37 cellular contexts compared by ENCODE assay signal in genomic region chrX:30799327-30799726, GRCh38.
"Had no signal": no experiment of that assay in that cellular context is flagged by ENCODE, and none has a peak within 500 bp of the region (broad histone marks: within the 10 kb centered on the region; RNA-seq: fewer than 3 reads in every experiment).

No MANE protein-coding gene starts in this region.

- H3K4me1 ChIP-seq: adrenal gland, body of pancreas, breast epithelium had no signal

- H3K27ac Mint-ChIP-seq: activated naive CD4-positive, alpha-beta T cell treated with anti-CD3 and anti-CD28 coated beads for 36 hours; activated naive CD4-positive, alpha-beta T cell treated with anti-CD3 and anti-CD28 coated beads, Interleukin-2, amount 10 ng/mL, durations not matched to agents 7 days and 5 days; activated naive CD4-positive, alpha-beta T cell treated with anti-CD3 and anti-CD28 coated beads, Interleukin-2, amount 50 U/mL, for 24 hours; activated naive CD4-positive, alpha-beta T cell treated with anti-CD3 and anti-CD28 coated beads, Interleukin-2, amount 50 U/mL, for 72 hours; activated naive CD8-positive, alpha-beta T cell; activated naive CD8-positive, alpha-beta T cell treated with anti-CD3 and anti-CD28 coated beads for 36 hours; activated naive CD8-positive, alpha-beta T cell treated with anti-CD3 and anti-CD28 coated beads, Interleukin-2, amount 10 ng/mL, durations not matched to agents 7 days and 5 days; activated naive CD8-positive, alpha-beta T cell treated with anti-CD3 and anti-CD28 coated beads, Interleukin-2, amount 50 U/mL, for 24 hours; activated T-cell treated with anti-CD3 and anti-CD28 coated beads, Interleukin-2, amount 50 U/mL, for 24 hours; activated T-cell treated with anti-CD3 and anti-CD28 coated beads, Interleukin-2, amount 50 U/mL, for 72 hours; activated T-helper 1 cell treated with anti-CD3 and anti-CD28 coated beads, Interleukin-12 subunit alpha, Interleukin-12 subunit beta, Interleukin-2, Interleukin-4 antibody, amounts not matched to agents 30 ng/mL and 10 ng/mL and 1 ng/mL, durations not matched to agents 14 hours and 24 hours and 36 hours; activated T-helper 17 cell treated with anti-CD3 and anti-CD28 coated beads, Interleukin-2, amount 50 U/mL, for 72 hours; activated T-helper 2 cell treated with anti-CD3 and anti-CD28 coated beads, Interferon-gamma antibody, Interleukin-2, Interleukin-4, amounts not matched to agents 10 μg/mL and 5 μg/mL and 100 μg/mL, durations not matched to agents 14 hours and 24 hours and 36 hours; brain had no signal

- H3K27me3 Mint-ChIP-seq: activated naive CD4-positive, alpha-beta T cell treated with anti-CD3 and anti-CD28 coated beads, Interleukin-2, amount 10 ng/mL, durations not matched to agents 7 days and 5 days; activated naive CD4-positive, alpha-beta T cell treated with anti-CD3 and anti-CD28 coated beads, Interleukin-2, amount 50 U/mL, for 24 hours; activated naive CD8-positive, alpha-beta T cell; activated naive CD8-positive, alpha-beta T cell treated with anti-CD3 and anti-CD28 coated beads for 36 hours; activated naive CD8-positive, alpha-beta T cell treated with anti-CD3 and anti-CD28 coated beads, Interleukin-2, amount 10 ng/mL, durations not matched to agents 7 days and 5 days; activated naive CD8-positive, alpha-beta T cell treated with anti-CD3 and anti-CD28 coated beads, Interleukin-2, amount 50 U/mL, for 24 hours; activated T-cell treated with anti-CD3 and anti-CD28 coated beads, Interleukin-2, amount 50 U/mL, for 24 hours; activated T-helper 17 cell treated with anti-CD3 and anti-CD28 coated beads, Interleukin-2, amount 50 U/mL, for 72 hours; brain; central memory CD8-positive, alpha-beta T cell had no signal

- H3K27ac ChIP-seq: adrenal gland, body of pancreas, brain microvascular endothelial cell, breast epithelium, cardiac muscle cell had no signal

- H3K36me3 ChIP-seq: adrenal gland, brain microvascular endothelial cell, breast epithelium, cardiac muscle cell had no signal

- H3K4me1 Mint-ChIP-seq: activated naive CD4-positive, alpha-beta T cell treated with anti-CD3 and anti-CD28 coated beads, Interleukin-2, amount 10 ng/mL, durations not matched to agents 7 days and 5 days; activated naive CD4-positive, alpha-beta T cell treated with anti-CD3 and anti-CD28 coated beads, Interleukin-2, amount 50 U/mL, for 24 hours; activated naive CD8-positive, alpha-beta T cell treated with anti-CD3 and anti-CD28 coated beads for 36 hours; activated naive CD8-positive, alpha-beta T cell treated with anti-CD3 and anti-CD28 coated beads, Interleukin-2, amount 10 ng/mL, durations not matched to agents 7 days and 5 days; activated naive CD8-positive, alpha-beta T cell treated with anti-CD3 and anti-CD28 coated beads, Interleukin-2, amount 50 U/mL, for 24 hours; activated T-helper 17 cell treated with anti-CD3 and anti-CD28 coated beads, Interleukin-2, amount 50 U/mL, for 72 hours; brain; central memory CD8-positive, alpha-beta T cell had no signal

- H3K9me3 ChIP-seq: adrenal gland, body of pancreas had no signal

- H3K9me3 Mint-ChIP-seq: activated naive CD4-positive, alpha-beta T cell treated with anti-CD3 and anti-CD28 coated beads for 36 hours; activated naive CD4-positive, alpha-beta T cell treated with anti-CD3 and anti-CD28 coated beads, Interleukin-2, amount 10 ng/mL, durations not matched to agents 7 days and 5 days; activated naive CD4-positive, alpha-beta T cell treated with anti-CD3 and anti-CD28 coated beads, Interleukin-2, amount 50 U/mL, for 24 hours; activated naive CD8-positive, alpha-beta T cell treated with anti-CD3 and anti-CD28 coated beads for 36 hours; activated naive CD8-positive, alpha-beta T cell treated with anti-CD3 and anti-CD28 coated beads, Interleukin-2, amount 10 ng/mL, durations not matched to agents 7 days and 5 days; activated naive CD8-positive, alpha-beta T cell treated with anti-CD3 and anti-CD28 coated beads, Interleukin-2, amount 50 U/mL, for 24 hours; activated T-cell treated with anti-CD3 and anti-CD28 coated beads, Interleukin-2, amount 50 U/mL, for 24 hours; activated T-cell treated with anti-CD3 and anti-CD28 coated beads, Interleukin-2, amount 50 U/mL, for 4 hours; activated T-helper 17 cell treated with anti-CD3 and anti-CD28 coated beads, Interleukin-2, amount 50 U/mL, for 72 hours had no signal

- H3K4me3 Mint-ChIP-seq: activated naive CD4-positive, alpha-beta T cell treated with anti-CD3 and anti-CD28 coated beads for 36 hours; activated naive CD4-positive, alpha-beta T cell treated with anti-CD3 and anti-CD28 coated beads, Interleukin-2, amount 10 ng/mL, durations not matched to agents 7 days and 5 days; activated naive CD4-positive, alpha-beta T cell treated with anti-CD3 and anti-CD28 coated beads, Interleukin-2, amount 50 U/mL, for 24 hours; activated naive CD8-positive, alpha-beta T cell; activated naive CD8-positive, alpha-beta T cell treated with anti-CD3 and anti-CD28 coated beads for 36 hours; activated naive CD8-positive, alpha-beta T cell treated with anti-CD3 and anti-CD28 coated beads, Interleukin-2, amount 10 ng/mL, durations not matched to agents 7 days and 5 days; activated naive CD8-positive, alpha-beta T cell treated with anti-CD3 and anti-CD28 coated beads, Interleukin-2, amount 50 U/mL, for 24 hours; activated T-cell treated with anti-CD3 and anti-CD28 coated beads, Interleukin-2, amount 50 U/mL, for 24 hours; activated T-cell treated with anti-CD3 and anti-CD28 coated beads, Interleukin-2, amount 50 U/mL, for 4 hours; activated T-cell treated with anti-CD3 and anti-CD28 coated beads, Interleukin-2, amount 50 U/mL, for 72 hours; activated T-helper 1 cell treated with anti-CD3 and anti-CD28 coated beads, Interleukin-12 subunit alpha, Interleukin-12 subunit beta, Interleukin-2, Interleukin-4 antibody, amounts not matched to agents 30 ng/mL and 10 ng/mL and 1 ng/mL, durations not matched to agents 14 hours and 24 hours and 36 hours; activated T-helper 17 cell treated with anti-CD3 and anti-CD28 coated beads, Interleukin-2, amount 50 U/mL, for 72 hours; brain; central memory CD8-positive, alpha-beta T cell had no signal

- ATAC-seq: activated naive CD4-positive, alpha-beta T cell treated with anti-CD3 and anti-CD28 coated beads, Interleukin-2, amount 50 U/mL, for 72 hours; activated naive CD8-positive, alpha-beta T cell treated with anti-CD3 and anti-CD28 coated beads, Interleukin-2, amount 50 U/mL, for 24 hours; activated T-cell treated with anti-CD3 and anti-CD28 coated beads, Interleukin-2, amount 50 U/mL, for 4 hours; activated T-cell treated with anti-CD3 and anti-CD28 coated beads, Interleukin-2, amount 50 U/mL, for 72 hours; activated T-helper 17 cell treated with anti-CD3 and anti-CD28 coated beads, Interleukin-2, amount 50 U/mL, for 72 hours; body of pancreas had no signal

- H3K4me3 ChIP-seq: adrenal gland, body of pancreas, breast epithelium, cardiac muscle cell had no signal

- H3K36me3 Mint-ChIP-seq: activated naive CD4-positive, alpha-beta T cell treated with anti-CD3 and anti-CD28 coated beads, Interleukin-2, amount 10 ng/mL, durations not matched to agents 7 days and 5 days; activated naive CD4-positive, alpha-beta T cell treated with anti-CD3 and anti-CD28 coated beads, Interleukin-2, amount 50 U/mL, for 24 hours; activated naive CD4-positive, alpha-beta T cell treated with anti-CD3 and anti-CD28 coated beads, Interleukin-2, amount 50 U/mL, for 72 hours; activated naive CD8-positive, alpha-beta T cell; activated naive CD8-positive, alpha-beta T cell treated with anti-CD3 and anti-CD28 coated beads for 36 hours; activated naive CD8-positive, alpha-beta T cell treated with anti-CD3 and anti-CD28 coated beads, Interleukin-2, amount 10 ng/mL, durations not matched to agents 7 days and 5 days; brain had no signal

- DNase-seq: activated effector memory CD4-positive, alpha-beta T cell treated with anti-CD3 and anti-CD28 coated beads, Interleukin-2, amount 50 U/mL, for 16 hours; activated effector memory CD4-positive, alpha-beta T cell treated with Interleukin-2 at 50 U/mL for 16 hours; activated gamma-delta T cell; activated gamma-delta T cell treated with Interleukin-2 at 50 U/mL for 16 hours; activated naive CD4-positive, alpha-beta T cell; activated naive CD4-positive, alpha-beta T cell treated with anti-CD3 and anti-CD28 coated beads for 36 hours; activated naive CD4-positive, alpha-beta T cell treated with anti-CD3 and anti-CD28 coated beads, Interleukin-2, amount 10 ng/mL, durations not matched to agents 7 days and 5 days; activated naive CD4-positive, alpha-beta T cell treated with anti-CD3 and anti-CD28 coated beads, Interleukin-2, amount 50 U/mL, for 16 hours; activated naive CD4-positive, alpha-beta T cell treated with Interleukin-2 at 50 U/mL for 16 hours; activated naive CD8-positive, alpha-beta T cell treated with anti-CD3 and anti-CD28 coated beads for 36 hours; activated naive CD8-positive, alpha-beta T cell treated with anti-CD3 and anti-CD28 coated beads, Interleukin-2, amount 10 ng/mL, durations not matched to agents 7 days and 5 days; activated naive CD8-positive, alpha-beta T cell treated with anti-CD3 and anti-CD28 coated beads, Interleukin-2, amount 50 U/mL, for 24 hours; activated T-cell treated with anti-CD3 and anti-CD28 coated beads, Interleukin-2, amount 50 U/mL, for 1 hour; activated T-cell treated with anti-CD3 and anti-CD28 coated beads, Interleukin-2, amount 50 U/mL, for 24 hours; activated T-cell treated with anti-CD3 and anti-CD28 coated beads, Interleukin-2, amount 50 U/mL, for 4 hours; activated T-cell treated with anti-CD3 and anti-CD28 coated beads, Interleukin-2, amount 50 U/mL, for 48 hours; activated T-cell treated with anti-CD3 and anti-CD28 coated beads, Interleukin-2, amount 50 U/mL, for 72 hours; adrenal gland; amniotic stem cell; amygdala; anterior cingulate cortex; aorta; body of pancreas; brain microvascular endothelial cell; caudate nucleus; central memory CD4-positive, alpha-beta T cell; cerebellar nuclear complex had no signal

- H3K27me3 ChIP-seq: adrenal gland, body of pancreas, brain microvascular endothelial cell, breast epithelium, cardiac muscle cell had no signal
